15 cellular contexts compared by ENCODE assay signal in the genomic region with DNA sequence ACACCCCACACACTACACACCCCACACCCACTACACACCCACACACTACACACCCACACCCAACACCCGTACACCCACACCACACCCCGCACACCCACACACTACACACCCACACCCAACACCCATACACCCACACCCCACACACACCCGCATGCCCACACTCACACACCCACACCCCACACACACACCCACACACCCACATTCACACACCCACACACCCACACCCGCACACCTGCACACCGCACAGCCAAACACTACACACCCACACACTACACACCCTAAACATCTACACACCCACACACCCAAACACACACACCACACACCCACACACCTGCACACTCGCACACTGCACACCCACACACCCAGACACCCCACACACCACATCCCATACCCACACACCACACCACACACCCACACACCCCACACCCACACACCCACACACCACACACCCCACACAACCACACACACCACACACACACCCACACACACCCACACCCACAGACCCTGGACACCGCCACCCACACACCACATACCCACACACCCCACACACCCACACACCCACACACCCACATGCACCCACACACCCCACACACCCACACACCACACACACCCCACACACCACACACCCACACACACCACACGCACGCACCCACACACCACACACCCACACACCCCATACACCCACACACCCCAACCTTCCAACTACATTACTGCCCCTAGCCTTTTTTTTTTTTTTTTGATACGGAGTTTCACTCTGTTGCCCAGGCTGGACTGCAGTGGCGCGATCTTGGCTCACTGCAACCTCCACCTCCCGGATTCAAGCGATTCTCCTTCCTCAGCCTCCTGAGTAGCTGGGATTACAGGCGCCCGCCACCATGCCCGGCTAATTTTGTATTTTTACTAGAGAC. TPM values are rescaled to one million over a fixed set of nuclear protein-coding genes. Genes with fewer than 3 reads are reported as not detected.
DNase-seq lines count a peak whose midpoint lies in the region; ATAC-seq, FAIRE-seq and TF ChIP-seq lines count a peak whose summit lies in the region.
"Had no signal": no experiment of that assay in that cellular context is flagged by ENCODE, and none has a peak within 500 bp of the region (broad histone marks: within the 10 kb centered on the region; RNA-seq: fewer than 3 reads in every experiment).

No MANE protein-coding gene starts in this region.

- POLR2A ChIA-PET in HepG2 (lab: Yijun Ruan, JAX): no interaction called here

- H3K4me3 Mint-ChIP-seq in T-helper 1 cell treated with Interleukin-12 subunit alpha and Interleukin-12 subunit beta and Interleukin-4 antibody, amounts not matched to agents 30 μg/mL and 1 μg/mL, for 36 hours: no peak overlapping the region
- H3K4me3 Mint-ChIP-seq in stimulated activated memory B cell treated with anti-CD40 and anti-IgM and Interleukin-4, amounts not matched to agents 10 μg/mL and 1 μg/mL and 100 μg/mL, for 72 hours: peak overlapping the region; percentile 34

- DNase-seq in T-helper 1 cell (no peak), HepG2 (ENCODE audit: low spot score) (no peak), DMS153 treated with DMSO at 0.1 percent for 48 hours (lab: John Stamatoyannopoulos, UW; ENCODE audit: unreplicated experiment) (no peak), GM10266 (ENCODE audit: extremely low spot score) (no peak), AG08395 (ENCODE audit: low spot score) (no peak)
- peak; percentile 19 for DNase-seq in activated CD8-positive, alpha-beta memory T cell treated with anti-CD3 and anti-CD28 coated beads, Interleukin-2, amount 50 U/mL, for 4 hours
- DNase-seq: cerebellar nuclear complex, NCI-H1105, NCI-H226 had no signal

- no peak for TF ChIP-seq EP300 in HepG2 (IDR thresholded peaks at IDR 0.05; ENCODE audit: low read depth in 2 of 2, low read length in 2 of 2)
- TF ChIP-seq EP300 in HepG2 (CRISPR knock-in tag; IDR thresholded peaks at IDR 0.05; ENCODE audit: borderline replicate concordance): no peak

- no TSS peak for BruUV-seq in HepG2 (replicated peaks; lab: Mats Ljungman, UMichigan)

- H3K4me3 ChIP-seq in HepG2 (replicated peaks in 1 of 3; ENCODE audit: insufficient read depth in 1 of 3, low read depth in 2 of 3, low read length in 3 of 3): no peak overlapping the region
- H3K4me3 ChIP-seq: prostate gland had no signal

- no peaks in the 10 kb centered on the region for H3K36me3 ChIP-seq in HepG2 (replicated peaks in 1 of 2; ENCODE audit: control insufficient read depth in 1 of 2, insufficient read depth in 2 of 2, low read length in 2 of 2)
- H3K36me3 ChIP-seq: prostate gland had no signal

- H2AFZ ChIP-seq in HepG2 (ENCODE audit: low read length): no peak overlapping the region

- H4K20me1 ChIP-seq in HepG2 (ENCODE audit: insufficient read depth, low read length): no peaks in the 10 kb centered on the region

- H3K79me2 ChIP-seq in HepG2 (ENCODE audit: insufficient read depth, low read length): no peaks in the 10 kb centered on the region

- no peaks in the 10 kb centered on the region for H3K4me1 ChIP-seq in HepG2 (ENCODE audit: insufficient read depth, low read length)
- H3K4me1 ChIP-seq: prostate gland had no signal

- intact Hi-C loops in HepG2 (cut with micrococcal nuclease; ENCODE audit: unreplicated experiment): no loop called here

- CTCF ChIA-PET in HepG2 (lab: Yijun Ruan, JAX; ENCODE audit: low intra/inter-chr PET ratio, low total read pairs): no interaction called here

- no peak for ATAC-seq in HepG2
- ATAC-seq in stimulated activated memory B cell treated with anti-CD40 and anti-IgM and Interleukin-4, amounts not matched to agents 10 μg/mL and 1 μg/mL and 100 μg/mL, for 72 hours: peak; percentile 76

- H3K9me3 Mint-ChIP-seq in T-helper 1 cell treated with Interleukin-12 subunit alpha and Interleukin-12 subunit beta and Interleukin-4 antibody, amounts not matched to agents 30 μg/mL and 1 μg/mL, for 36 hours: no peaks in the 10 kb centered on the region
- no peaks in the 10 kb centered on the region for H3K9me3 Mint-ChIP-seq in stimulated activated memory B cell treated with anti-CD40 and anti-IgM and Interleukin-4, amounts not matched to agents 10 μg/mL and 1 μg/mL and 100 μg/mL, for 72 hours

- TF ChIP-seq RAD21 in HepG2 (CRISPR knock-in tag; IDR thresholded peaks at IDR 0.05): no peak

- 88% methylated on average over 17 of the region's 17 CpGs for WGBS in HepG2 (ENCODE audit: low lambda C conversion rate)

- TF ChIP-seq POLR2A in HepG2 (IDR thresholded peaks at IDR 0.05; ENCODE audit: insufficient read depth in 1 of 2, low read depth in 2 of 2, low read length in 2 of 2): no peak

- FAIRE-seq in HepG2 (lab: Jason Lieb, UNC): no peak
- FAIRE-seq: G401.6, GM18507 had no signal

- H3K9me3 ChIP-seq in HepG2 (ENCODE audit: low read length): no peaks in the 10 kb centered on the region
- H3K9me3 ChIP-seq: prostate gland had no signal

- peaks cover 6% of the 10 kb centered on the region for H3K4me1 Mint-ChIP-seq in T-helper 1 cell treated with Interleukin-12 subunit alpha and Interleukin-12 subunit beta and Interleukin-4 antibody, amounts not matched to agents 30 μg/mL and 1 μg/mL, for 36 hours (ENCODE audit: low read depth)
- peaks cover 23% of the 10 kb centered on the region for H3K4me1 Mint-ChIP-seq in stimulated activated memory B cell treated with anti-CD40 and anti-IgM and Interleukin-4, amounts not matched to agents 10 μg/mL and 1 μg/mL and 100 μg/mL, for 72 hours

- no peak overlapping the region for H3K4me2 ChIP-seq in HepG2 (ENCODE audit: low read depth, low read length)

- H3K9ac ChIP-seq in HepG2 (ENCODE audit: insufficient read depth, low read depth, low read length): no peak overlapping the region

- peaks cover 5% of the 10 kb centered on the region for H3K27me3 Mint-ChIP-seq in T-helper 1 cell treated with Interleukin-12 subunit alpha and Interleukin-12 subunit beta and Interleukin-4 antibody, amounts not matched to agents 30 μg/mL and 1 μg/mL, for 36 hours (ENCODE audit: low read depth)
- H3K27me3 Mint-ChIP-seq in stimulated activated memory B cell treated with anti-CD40 and anti-IgM and Interleukin-4, amounts not matched to agents 10 μg/mL and 1 μg/mL and 100 μg/mL, for 72 hours: no peaks in the 10 kb centered on the region

- no peaks in the 10 kb centered on the region for H3K36me3 Mint-ChIP-seq in T-helper 1 cell treated with Interleukin-12 subunit alpha and Interleukin-12 subunit beta and Interleukin-4 antibody, amounts not matched to agents 30 μg/mL and 1 μg/mL, for 36 hours (ENCODE audit: low read depth)
- H3K36me3 Mint-ChIP-seq in stimulated activated memory B cell treated with anti-CD40 and anti-IgM and Interleukin-4, amounts not matched to agents 10 μg/mL and 1 μg/mL and 100 μg/mL, for 72 hours: no peaks in the 10 kb centered on the region

- in situ Hi-C loops in HepG2 (cut with HindIII; ENCODE audit: extremely low pct_ligation_motif_present, low pct_unique_long_range_greater_than_20kb): no loop called here

- peak overlapping the region; percentile 73 for H3K27ac Mint-ChIP-seq in T-helper 1 cell treated with Interleukin-12 subunit alpha and Interleukin-12 subunit beta and Interleukin-4 antibody, amounts not matched to agents 30 μg/mL and 1 μg/mL, for 36 hours
- H3K27ac Mint-ChIP-seq in stimulated activated memory B cell treated with anti-CD40 and anti-IgM and Interleukin-4, amounts not matched to agents 10 μg/mL and 1 μg/mL and 100 μg/mL, for 72 hours: peak overlapping the region; percentile 81

- no peak overlapping the region for H3K27ac ChIP-seq in HepG2 (ENCODE audit: extremely low read length, insufficient read depth, low read length)
- H3K27ac ChIP-seq: 22Rv1, prostate gland had no signal

- peaks cover 0 to 11% of the 10 kb centered on the region in 2 experiments; a peak in 2 of 5 replicates for H3K27me3 ChIP-seq in HepG2 (ENCODE audit: control insufficient read depth in 1 of 2, insufficient read depth in 2 of 2, low read length in 2 of 2)

- no peak for TF ChIP-seq CTCF in HepG2 (CRISPR knock-in tag; IDR thresholded peaks at IDR 0.05)
- TF ChIP-seq CTCF in GM10266 (IDR thresholded peaks at IDR 0.05; ENCODE audit: control insufficient read depth, insufficient read depth, low read depth, missing control alignments): no peak

RNA-seq across cellular contexts. Expression of a gene that starts 16.9 kb away (rescaled TPM):
- total RNA-seq in HepG2 (2016; rRNA removed; fragmentation: Illumina TruSeq; extraction: Trizol): 1.2 and 1.5 TPM in 2 replicates
- total RNA-seq in HepG2 (2016; cell fraction: cytosol; rRNA removed; fragmentation: Illumina TruSeq; extraction: Trizol; ENCODE audit: low read depth): 0.79 and 1.0 TPM in 2 replicates
- total RNA-seq in HepG2 (2016; cell fraction: insoluble cytoplasmic fraction; rRNA removed; fragmentation: Illumina TruSeq; extraction: Trizol): 1.6 and 1.8 TPM in 2 replicates
- 2.4 and 3.0 TPM in 2 replicates for total RNA-seq in HepG2 (2016; cell fraction: membrane; rRNA removed; fragmentation: Illumina TruSeq; extraction: Trizol)
- total RNA-seq in HepG2 (2016; cell fraction: nucleus; rRNA removed; fragmentation: Illumina TruSeq; extraction: Trizol): 0.60 and 0.71 TPM in 2 replicates
- 0.43 and 0.48 TPM in 2 replicates for polyA plus RNA-seq in HepG2 (2011; rRNA removed)
- 0.16 and 0.23 TPM in 2 replicates for polyA plus RNA-seq in HepG2 (2011; cell fraction: cytosol; rRNA removed)
- 0.10 TPM in 1 of 2 replicates, not detected in the other for polyA plus RNA-seq in HepG2 (2011; cell fraction: nucleus; rRNA removed)
- 0.32 and 0.53 TPM in 2 replicates for polyA plus RNA-seq in HepG2 (2012)
- 0.61 and 0.97 TPM in 2 replicates for polyA plus RNA-seq in HepG2 (2016; cell fraction: cytosol; fragmentation: Illumina TruSeq; extraction: Trizol; ENCODE audit: low read depth)
- 1.2 and 1.5 TPM in 2 replicates for polyA plus RNA-seq in HepG2 (2016; cell fraction: insoluble cytoplasmic fraction; fragmentation: Illumina TruSeq; extraction: Trizol; ENCODE audit: low read depth)
- 1.4 and 1.9 TPM in 2 replicates for polyA plus RNA-seq in HepG2 (2016; cell fraction: membrane; fragmentation: Illumina TruSeq; extraction: Trizol; ENCODE audit: low read depth)
- polyA plus RNA-seq in HepG2 (2016; cell fraction: nucleus; fragmentation: Illumina TruSeq; extraction: Trizol; ENCODE audit: insufficient read depth, low read depth): 0.63 and 0.81 TPM in 2 replicates
- polyA minus RNA-seq in HepG2 (2011; rRNA and poly(A)+ RNA removed; ENCODE audit: low replicate concordance): 0.12 and 0.42 TPM in 2 replicates
- 0.30 and 0.53 TPM in 2 replicates for polyA minus RNA-seq in HepG2 (2011; cell fraction: cytosol; rRNA and poly(A)+ RNA removed)
- 0.25 TPM in 1 of 2 replicates, not detected in the other for polyA minus RNA-seq in HepG2 (2011; cell fraction: nucleus; rRNA and poly(A)+ RNA removed)

RNA-seq across cellular contexts. Expression of a gene that starts 17.0 kb away (rescaled TPM):
- total RNA-seq in HepG2 (2016; rRNA removed; fragmentation: Illumina TruSeq; extraction: Trizol): 19.2 and 21.3 TPM in 2 replicates
- total RNA-seq in HepG2 (2016; cell fraction: cytosol; rRNA removed; fragmentation: Illumina TruSeq; extraction: Trizol; ENCODE audit: low read depth): 14.5 and 16.7 TPM in 2 replicates
- 20.4 TPM in 2 replicates for total RNA-seq in HepG2 (2016; cell fraction: insoluble cytoplasmic fraction; rRNA removed; fragmentation: Illumina TruSeq; extraction: Trizol)
- 21.3 and 29.5 TPM in 2 replicates for total RNA-seq in HepG2 (2016; cell fraction: membrane; rRNA removed; fragmentation: Illumina TruSeq; extraction: Trizol)
- 13.8 and 14.2 TPM in 2 replicates for total RNA-seq in HepG2 (2016; cell fraction: nucleus; rRNA removed; fragmentation: Illumina TruSeq; extraction: Trizol)
- 9.8 and 13.2 TPM in 2 replicates for polyA plus RNA-seq in HepG2 (2011; rRNA removed)
- polyA plus RNA-seq in HepG2 (2011; cell fraction: cytosol; rRNA removed): 7.1 and 12.4 TPM in 2 replicates
- polyA plus RNA-seq in HepG2 (2011; cell fraction: nucleus; rRNA removed): 2.3 and 2.9 TPM in 2 replicates
- 8.7 and 12.5 TPM in 2 replicates for polyA plus RNA-seq in HepG2 (2012)
- polyA plus RNA-seq in HepG2 (2016; cell fraction: cytosol; fragmentation: Illumina TruSeq; extraction: Trizol; ENCODE audit: low read depth): 13.7 and 19.3 TPM in 2 replicates
- polyA plus RNA-seq in HepG2 (2016; cell fraction: insoluble cytoplasmic fraction; fragmentation: Illumina TruSeq; extraction: Trizol; ENCODE audit: low read depth): 18.2 and 21.5 TPM in 2 replicates
- polyA plus RNA-seq in HepG2 (2016; cell fraction: membrane; fragmentation: Illumina TruSeq; extraction: Trizol; ENCODE audit: low read depth): 18.3 and 23.7 TPM in 2 replicates
- 17.8 and 22.2 TPM in 2 replicates for polyA plus RNA-seq in HepG2 (2016; cell fraction: nucleus; fragmentation: Illumina TruSeq; extraction: Trizol; ENCODE audit: insufficient read depth, low read depth)
- polyA minus RNA-seq in HepG2 (2011; rRNA and poly(A)+ RNA removed; ENCODE audit: low replicate concordance): 5.1 and 15.9 TPM in 2 replicates
- 7.3 and 7.4 TPM in 2 replicates for polyA minus RNA-seq in HepG2 (2011; cell fraction: cytosol; rRNA and poly(A)+ RNA removed)
- 4.1 and 5.0 TPM in 2 replicates for polyA minus RNA-seq in HepG2 (2011; cell fraction: nucleus; rRNA and poly(A)+ RNA removed)

RNA-seq across cellular contexts. Expression of a gene that starts 44.5 kb away (rescaled TPM):
- total RNA-seq in HepG2 (2016; rRNA removed; fragmentation: Illumina TruSeq; extraction: Trizol): 24.7 and 52.5 TPM in 2 replicates
- total RNA-seq in HepG2 (2016; cell fraction: cytosol; rRNA removed; fragmentation: Illumina TruSeq; extraction: Trizol; ENCODE audit: low read depth): 29.7 and 29.8 TPM in 2 replicates
- total RNA-seq in HepG2 (2016; cell fraction: insoluble cytoplasmic fraction; rRNA removed; fragmentation: Illumina TruSeq; extraction: Trizol): 25.8 and 50.8 TPM in 2 replicates
- 26.7 and 27.3 TPM in 2 replicates for total RNA-seq in HepG2 (2016; cell fraction: membrane; rRNA removed; fragmentation: Illumina TruSeq; extraction: Trizol)
- 21.3 and 28.8 TPM in 2 replicates for total RNA-seq in HepG2 (2016; cell fraction: nucleus; rRNA removed; fragmentation: Illumina TruSeq; extraction: Trizol)
- 20.7 and 23.0 TPM in 2 replicates for polyA plus RNA-seq in HepG2 (2011; rRNA removed)
- polyA plus RNA-seq in HepG2 (2011; cell fraction: cytosol; rRNA removed): 17.8 and 24.1 TPM in 2 replicates
- 6.9 and 11.2 TPM in 2 replicates for polyA plus RNA-seq in HepG2 (2011; cell fraction: nucleus; rRNA removed)
- 46.1 and 48.3 TPM in 2 replicates for polyA plus RNA-seq in HepG2 (2012)
- polyA plus RNA-seq in HepG2 (2016; cell fraction: cytosol; fragmentation: Illumina TruSeq; extraction: Trizol; ENCODE audit: low read depth): 3.5 TPM in 2 replicates
- polyA plus RNA-seq in HepG2 (2016; cell fraction: insoluble cytoplasmic fraction; fragmentation: Illumina TruSeq; extraction: Trizol; ENCODE audit: low read depth): 52.9 and 62.1 TPM in 2 replicates
- polyA plus RNA-seq in HepG2 (2016; cell fraction: membrane; fragmentation: Illumina TruSeq; extraction: Trizol; ENCODE audit: low read depth): 13.7 and 14.3 TPM in 2 replicates
- 27.3 and 28.5 TPM in 2 replicates for polyA plus RNA-seq in HepG2 (2016; cell fraction: nucleus; fragmentation: Illumina TruSeq; extraction: Trizol; ENCODE audit: insufficient read depth, low read depth)
- polyA minus RNA-seq in HepG2 (2011; rRNA and poly(A)+ RNA removed; ENCODE audit: low replicate concordance): 53.5 and 73.4 TPM in 2 replicates
- polyA minus RNA-seq in HepG2 (2011; cell fraction: cytosol; rRNA and poly(A)+ RNA removed): 63.8 and 71.2 TPM in 2 replicates
- polyA minus RNA-seq in HepG2 (2011; cell fraction: nucleus; rRNA and poly(A)+ RNA removed): 23.6 and 36.4 TPM in 2 replicates

RNA-seq across cellular contexts. Expression of a gene that starts 55.7 kb away (rescaled TPM):
- not detected in 2 replicates for total RNA-seq in HepG2 (2016; rRNA removed; fragmentation: Illumina TruSeq; extraction: Trizol)
- not detected in 2 replicates for total RNA-seq in HepG2 (2016; cell fraction: cytosol; rRNA removed; fragmentation: Illumina TruSeq; extraction: Trizol; ENCODE audit: low read depth)
- total RNA-seq in HepG2 (2016; cell fraction: insoluble cytoplasmic fraction; rRNA removed; fragmentation: Illumina TruSeq; extraction: Trizol): not detected in 2 replicates
- total RNA-seq in HepG2 (2016; cell fraction: membrane; rRNA removed; fragmentation: Illumina TruSeq; extraction: Trizol): not detected in 2 replicates
- not detected in 2 replicates for total RNA-seq in HepG2 (2016; cell fraction: nucleus; rRNA removed; fragmentation: Illumina TruSeq; extraction: Trizol)
- not detected in 2 replicates for polyA plus RNA-seq in HepG2 (2011; rRNA removed)
- polyA plus RNA-seq in HepG2 (2011; cell fraction: cytosol; rRNA removed): not detected in 2 replicates
- not detected in 2 replicates for polyA plus RNA-seq in HepG2 (2011; cell fraction: nucleus; rRNA removed)
- not detected in 2 replicates for polyA plus RNA-seq in HepG2 (2012)
- not detected in 2 replicates for polyA plus RNA-seq in HepG2 (2016; cell fraction: cytosol; fragmentation: Illumina TruSeq; extraction: Trizol; ENCODE audit: low read depth)
- not detected in 2 replicates for polyA plus RNA-seq in HepG2 (2016; cell fraction: insoluble cytoplasmic fraction; fragmentation: Illumina TruSeq; extraction: Trizol; ENCODE audit: low read depth)
- not detected in 2 replicates for polyA plus RNA-seq in HepG2 (2016; cell fraction: membrane; fragmentation: Illumina TruSeq; extraction: Trizol; ENCODE audit: low read depth)
- polyA plus RNA-seq in HepG2 (2016; cell fraction: nucleus; fragmentation: Illumina TruSeq; extraction: Trizol; ENCODE audit: insufficient read depth, low read depth): not detected in 2 replicates
- polyA minus RNA-seq in HepG2 (2011; rRNA and poly(A)+ RNA removed; ENCODE audit: low replicate concordance): not detected in 2 replicates
- not detected in 2 replicates for polyA minus RNA-seq in HepG2 (2011; cell fraction: cytosol; rRNA and poly(A)+ RNA removed)
- polyA minus RNA-seq in HepG2 (2011; cell fraction: nucleus; rRNA and poly(A)+ RNA removed): not detected in 2 replicates
